8 cellular contexts compared by ENCODE assay signal in the genomic region with DNA sequence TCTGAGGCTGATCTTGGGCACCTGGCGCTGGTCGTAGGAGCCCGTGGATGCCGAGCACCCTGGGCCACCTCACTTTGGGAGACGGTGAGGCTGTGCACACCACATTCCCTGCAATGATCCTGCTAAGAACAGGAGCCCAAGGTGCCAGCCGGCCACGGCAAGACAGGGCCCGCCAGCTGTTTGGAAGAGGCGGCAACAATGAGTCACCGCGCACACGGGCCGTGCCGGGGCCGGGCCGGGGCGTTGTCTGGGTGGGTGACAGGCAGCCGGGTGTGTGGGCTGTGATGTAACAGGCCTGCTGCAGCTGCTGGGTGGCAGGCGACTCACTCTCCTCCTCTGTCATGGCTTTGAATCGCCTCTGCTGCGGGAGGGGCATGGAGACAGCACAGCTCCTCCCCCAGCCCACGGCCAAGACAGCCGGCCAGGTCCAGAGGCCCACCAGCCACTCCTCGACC. TPM values are rescaled to one million over a fixed set of nuclear protein-coding genes. Genes with fewer than 3 reads are reported as not detected.
DNase-seq lines count a peak whose midpoint lies in the region; ATAC-seq, FAIRE-seq and TF ChIP-seq lines count a peak whose summit lies in the region.

No MANE protein-coding gene starts in this region.

- peaks cover 19% of the 10 kb centered on the region for H4K20me1 ChIP-seq in IMR-90 (ENCODE audit: insufficient read depth, low read length)

- H3K4me1 ChIP-seq in IMR-90 (ENCODE audit: control insufficient read depth, insufficient read depth, low read length), result peaks cover 11% of the 10 kb centered on the region
- H3K4me1 ChIP-seq in mesenchymal stem cell (ENCODE audit: control insufficient read depth, insufficient read depth, low read depth, low read length), result peaks cover 27% of the 10 kb centered on the region
- H3K4me1 ChIP-seq in tibial artery, result peaks cover 0 to 11% (median 0%) of the 10 kb centered on the region in 4 donors

- peaks cover 8% of the 10 kb centered on the region; the same call in 1 of the 2 replicates for H3K9me1 ChIP-seq in IMR-90 (ENCODE audit: insufficient read depth, low read length)

- H3K36me3 ChIP-seq in IMR-90 (ENCODE audit: control insufficient read depth, insufficient read depth, low read length) (no peaks in the 10 kb centered on the region), bronchial epithelial cell (ENCODE audit: control insufficient read depth, insufficient read depth, low read length) (no peaks in the 10 kb centered on the region), mesenchymal stem cell (ENCODE audit: control insufficient read depth in 1 of 2, insufficient read depth in 2 of 2, low read depth in 1 of 2, low read length in 2 of 2) (no peaks in the 10 kb centered on the region), tibial artery (no peaks in the 10 kb centered on the region)

- H2BK120ac ChIP-seq in IMR-90 (ENCODE audit: low read depth, low read length) (no peak overlapping the region), mesenchymal stem cell (ENCODE audit: low read depth, low read length) (no peak overlapping the region)

- intact Hi-C loops in IMR-90 (cut with micrococcal nuclease) (no loop called here), tibial artery (cut with DNase I; ENCODE audit: low total_unique reads) (no loop called here)

- H3K79me1 ChIP-seq in IMR-90 (ENCODE audit: low read depth in 1 of 2, low read length in 2 of 2), result no peaks in the 10 kb centered on the region
- H3K79me1 ChIP-seq in mesenchymal stem cell (replicated peaks; ENCODE audit: low read length, poor library complexity, severe bottlenecking), result no peaks in the 10 kb centered on the region

- H2BK15ac ChIP-seq in IMR-90 (ENCODE audit: low read depth, low read length) (no peak overlapping the region), mesenchymal stem cell (ENCODE audit: low read depth, poor library complexity, severe bottlenecking) (no peak overlapping the region)

- H3K27ac ChIP-seq in IMR-90 (ENCODE audit: insufficient read depth, low read length) (no peak overlapping the region), mesenchymal stem cell (ENCODE audit: low read length, poor library complexity, severe bottlenecking) (no peak overlapping the region), tibial artery (no peak overlapping the region)

- H2AK5ac ChIP-seq in IMR-90 (ENCODE audit: low read depth, low read length) (peak overlapping the region; percentile 74; the same call in 1 of the 2 replicates), mesenchymal stem cell (ENCODE audit: low read length, severe bottlenecking) (no peak overlapping the region)

- no peak overlapping the region for H2BK12ac ChIP-seq in mesenchymal stem cell (ENCODE audit: low read length in 2 of 2)

- TF ChIP-seq RAD21 in IMR-90 (IDR thresholded peaks at IDR 0.05; ENCODE audit: low read length), result 0 out of 2 replicates have a peak, but pooled peaks have one; percentile 4

- H4K8ac ChIP-seq in IMR-90 (ENCODE audit: low read depth in 2 of 2, low read length in 2 of 2), result no peak overlapping the region
- no peak overlapping the region for H4K8ac ChIP-seq in mesenchymal stem cell (ENCODE audit: low read length)

- H4K5ac ChIP-seq in IMR-90 (ENCODE audit: low read depth, low read length), result no peak overlapping the region

- H3K9ac ChIP-seq in IMR-90 (ENCODE audit: low read depth, low read length) (no peak overlapping the region), mesenchymal stem cell (ENCODE audit: low read length) (no peak overlapping the region)

- H2BK20ac ChIP-seq in IMR-90 (ENCODE audit: low read depth, low read length), result no peak overlapping the region

- in situ Hi-C loops in IMR-90 (cut with MboI; ENCODE audit: low sequenced_read_pairs), result no loop called here

- no peak overlapping the region for H3K4me3 ChIP-seq in IMR-90 (ENCODE audit: insufficient read depth, low read depth, low read length)
- no peak overlapping the region for H3K4me3 ChIP-seq in bronchial epithelial cell (ENCODE audit: low read depth, low read length)
- peak overlapping the region in 1 of 2 experiments; percentile 10 for H3K4me3 ChIP-seq in mesenchymal stem cell (ENCODE audit: insufficient read depth in 1 of 2, low read depth in 1 of 2, low read length in 2 of 2)
- H3K4me3 ChIP-seq in tibial artery, result no peak overlapping the region

- DNase-seq in AG20443 (ENCODE audit: low spot score), result peak; percentile 98
- peak; percentile 83 for DNase-seq in IMR-90
- DNase-seq in T-helper 22 cell (ENCODE audit: low read depth), result peak; percentile 47
- peak; percentile 88 for DNase-seq in bronchial epithelial cell (ENCODE audit: low read depth)
- DNase-seq in mesenchymal stem cell, result peak; percentile 83
- DNase-seq in stimulated activated CD8-positive, alpha-beta memory T cell treated with anti-CD3 and anti-CD28 coated beads, Interleukin-7, amount 100 ng/mL, for 1 hour (ENCODE audit: low read depth in 2 of 2), result peak; percentile 29 to 30
- DNase-seq in tibial artery, result no peak

- H3K9me3 ChIP-seq in IMR-90 (ENCODE audit: control insufficient read depth, insufficient read depth, low read length), result no peaks in the 10 kb centered on the region
- no peaks in the 10 kb centered on the region for H3K9me3 ChIP-seq in mesenchymal stem cell (ENCODE audit: control insufficient read depth, low read length)
- no peaks in the 10 kb centered on the region for H3K9me3 ChIP-seq in tibial artery

- no peak overlapping the region for H3K56ac ChIP-seq in IMR-90 (ENCODE audit: extremely low read depth, insufficient read depth, low read length)

- ATAC-seq in IMR-90 (ENCODE audit: low read depth) (peak; percentile 85), HG03196 (IDR thresholded peaks at IDR 0.05; ENCODE audit: unreplicated experiment) (no peak)

- no peak for FAIRE-seq in bronchial epithelial cell (lab: Jason Lieb, UNC)

- no peak overlapping the region for H2BK5ac ChIP-seq in IMR-90 (ENCODE audit: low read depth, low read length, poor library complexity, severe bottlenecking)
- H2BK5ac ChIP-seq in mesenchymal stem cell (ENCODE audit: low read depth, low read length, poor library complexity, severe bottlenecking), result no peak overlapping the region

- H3K4ac ChIP-seq in IMR-90 (ENCODE audit: low read depth, low read length), result no peak overlapping the region
- H3K4ac ChIP-seq in mesenchymal stem cell (ENCODE audit: low read depth in 1 of 2, low read length in 2 of 2), result no peak overlapping the region

- TF ChIP-seq CTCF in IMR-90 (conservative IDR thresholded peaks at IDR 0.05; ENCODE audit: low read depth, low read length) (no peak), bronchial epithelial cell (IDR thresholded peaks at IDR 0.05; ENCODE audit: insufficient read depth, low read length, severe bottlenecking) (no peak), tibial artery (IDR thresholded peaks at IDR 0.05) (no peak)

- H3K27me3 ChIP-seq in IMR-90 (ENCODE audit: control insufficient read depth, insufficient read depth, low read length) (peaks cover 32% of the 10 kb centered on the region), bronchial epithelial cell (ENCODE audit: control insufficient read depth, insufficient read depth, low read length) (peaks cover 9% of the 10 kb centered on the region), mesenchymal stem cell (ENCODE audit: control insufficient read depth in 1 of 2, insufficient read depth in 1 of 2, low read length in 2 of 2) (peaks cover 6 to 86% of the 10 kb centered on the region in 2 experiments), tibial artery (peaks cover 0 to 51% of the 10 kb centered on the region in 2 donors)

- H3K23ac ChIP-seq in IMR-90 (ENCODE audit: low read depth, low read length) (no peak overlapping the region), mesenchymal stem cell (ENCODE audit: low read length in 2 of 2) (peak overlapping the region in 1 of 2 experiments; percentile 41)

- H4K91ac ChIP-seq in IMR-90 (ENCODE audit: insufficient read depth, low read depth, low read length), result no peak overlapping the region
- no peak overlapping the region for H4K91ac ChIP-seq in mesenchymal stem cell (ENCODE audit: low read length)

- dilution Hi-C loops in IMR-90 (cut with HindIII; ENCODE audit: low sequenced_read_pairs, unreplicated experiment), result no loop called here

- H3K4me2 ChIP-seq in IMR-90 (ENCODE audit: low read depth, low read length) (peak overlapping the region; percentile 55), mesenchymal stem cell (ENCODE audit: low read length, poor library complexity, severe bottlenecking) (peak overlapping the region; percentile 40)

- CTCF ChIA-PET in IMR-90 (lab: Yijun Ruan, JAX), result no interaction called here

- POLR2A ChIA-PET in IMR-90 (lab: Charles Lee; ENCODE audit: unreplicated experiment), result no interaction called here

- peak overlapping the region; percentile 90 for H2AK9ac ChIP-seq in IMR-90 (replicated peaks; ENCODE audit: low read depth, low read length, poor library complexity)

- no peak for TF ChIP-seq POLR2A in IMR-90 (IDR thresholded peaks at IDR 0.05; ENCODE audit: low read depth, low read length)

- no peak overlapping the region for H3K18ac ChIP-seq in IMR-90 (ENCODE audit: low read depth, low read length)
- H3K18ac ChIP-seq in mesenchymal stem cell (ENCODE audit: low read depth in 1 of 2, low read length in 2 of 2), result no peak overlapping the region

- BruUV-seq in IMR-90 (replicated peaks; lab: Mats Ljungman, UMichigan), result no TSS peak

- no peak overlapping the region for H3K14ac ChIP-seq in IMR-90 (replicated peaks; ENCODE audit: low read depth, low read length)
- H3K14ac ChIP-seq in mesenchymal stem cell (ENCODE audit: low read length in 2 of 2), result peak overlapping the region in 1 of 2 experiments; percentile 48

- peak overlapping the region; percentile 85 for H2AFZ ChIP-seq in IMR-90 (replicated peaks; ENCODE audit: low read length, poor library complexity)
- no peak overlapping the region for H2AFZ ChIP-seq in mesenchymal stem cell (ENCODE audit: low read depth, low read length)

- WGBS in IMR-90 (ENCODE audit: extremely low coverage in 2 of 2, insufficient read length in 1 of 2), 2 experiments, result 51% methylated on average over 7 of the region's 24 CpGs; no CpG with 5 or more reads in 1 of the 2 experiments
- 34% methylated on average over 23 of the region's 24 CpGs for WGBS in mesenchymal stem cell

TF ChIP-seq in IMR-90, 13 proteins besides CTCF, POLR2A, EP300 and RAD21 (continues in another document):
- TF ChIP-seq MAZ (IDR thresholded peaks at IDR 0.05; ENCODE audit: borderline replicate concordance, low read depth, low read length) (peak; percentile 78; the same call in 1 of the 2 replicates), BHLHE40 (IDR thresholded peaks at IDR 0.05; ENCODE audit: low read depth, low read length) (peak; percentile 97)

RNA-seq across cellular contexts. Expression of a gene that starts 49.7 kb away (rescaled TPM):
- total RNA-seq in IMR-90 (2012; rRNA removed), result 204 and 251 TPM in 2 replicates
- 103 and 117 TPM in 2 replicates for polyA plus RNA-seq in IMR-90 (2012; rRNA removed)
- 55.7 and 87.1 TPM in 2 replicates for polyA plus RNA-seq in IMR-90 (2012; cell fraction: cytosol; rRNA removed)
- 43.7 and 137 TPM in 2 replicates for polyA plus RNA-seq in IMR-90 (2012; cell fraction: nucleus; rRNA removed; ENCODE audit: low replicate concordance)
- total RNA-seq in bronchial epithelial cell, result 319 and 715 TPM in 2 replicates
- 32.1 TPM for polyA plus RNA-seq in mesenchymal stem cell (2013, experiment 1 of 2)
- 33.0 TPM for polyA plus RNA-seq in mesenchymal stem cell (2013, experiment 2 of 2)

Comparison
In these comparisons a context has a peak if more than half of its experiments do, and no peak if none do; other contexts are left out.
1. DNase-seq: peak in AG20443 (single experiment), IMR-90 (single experiment), T-helper 22 cell (single experiment), bronchial epithelial cell (single experiment), mesenchymal stem cell (single experiment) and stimulated activated CD8-positive, alpha-beta memory T cell treated with anti-CD3 and anti-CD28 coated beads, Interleukin-7, amount 100 ng/mL, for 1 hour (2 of 2); none in tibial artery (0 of 2).